In genomic region chr6:157822221-157823000, GRCh38 we compare ENCODE assay signal across 8 cellular contexts. TPM values are rescaled to one million over a fixed set of nuclear protein-coding genes. Genes with fewer than 3 reads are reported as not detected.
A peak's percentile ranks its signal among the peaks of the same experiment; 100 is the strongest.
DNase-seq lines count a peak whose midpoint lies in the region; ATAC-seq and TF ChIP-seq lines count a peak whose summit lies in the region.

No MANE protein-coding gene starts in this region.

- no peaks in the 10 kb centered on the region for H3K9me2 ChIP-seq in neural cell (ENCODE audit: insufficient read depth, low read length)

- no peaks in the 10 kb centered on the region for H4K20me1 ChIP-seq in neural cell (ENCODE audit: insufficient read depth)

- peaks cover 12% of the 10 kb centered on the region for H3K79me2 ChIP-seq in neural cell (replicated peaks; ENCODE audit: insufficient read depth, low read length)

- no peaks in the 10 kb centered on the region for H3K9me3 ChIP-seq in neural cell (ENCODE audit: low read length)

- H3K4me3 ChIP-seq in neural cell (ENCODE audit: low read length) = peak overlapping the region; percentile 63

- H3K4me1 Mint-ChIP-seq in HFFc6 (ENCODE audit: low read depth) = peaks cover 39% of the 10 kb centered on the region

- ATAC-seq in esophagus mucosa = peak; percentile 35

- peak overlapping the region; percentile 77 for H3K4me3 Mint-ChIP-seq in HFFc6

- no peak overlapping the region for H3K27ac ChIP-seq in neural cell (ENCODE audit: low read length)

- no peak for TF ChIP-seq EP300 in neural cell (conservative IDR thresholded peaks at IDR 0.05; ENCODE audit: poor library complexity, severe bottlenecking)

- no peaks in the 10 kb centered on the region for H3K27me3 ChIP-seq in neural cell (ENCODE audit: insufficient read depth, low read depth, low read length)

- no peaks in the 10 kb centered on the region for H3K36me3 ChIP-seq in neural cell (ENCODE audit: insufficient read depth, low read length)

- peak overlapping the region; percentile 91 for H3K27ac Mint-ChIP-seq in HFFc6

- peaks cover 5% of the 10 kb centered on the region; the same call in 1 of the 2 replicates for H3K27me3 Mint-ChIP-seq in HFFc6 (ENCODE audit: insufficient read depth)

- H3K36me3 Mint-ChIP-seq in HFFc6 (ENCODE audit: low read depth) = peaks cover 16% of the 10 kb centered on the region

- no peak overlapping the region for H3K4me2 ChIP-seq in neural cell (ENCODE audit: low read length)

- H3F3A ChIP-seq in neural cell (ENCODE audit: insufficient read depth, low read length, poor library complexity, severe bottlenecking) = peaks cover 5% of the 10 kb centered on the region

- no peak overlapping the region for H2AFZ ChIP-seq in neural cell (ENCODE audit: low read depth, low read length)

- peak in 8 of 14 donors; percentile 33 to 77 (median 56) for DNase-seq in C1 segment of cervical spinal cord (lab: John Stamatoyannopoulos, UW)
- no peak for DNase-seq in HFFc6
- DNase-seq in activated CD4-positive, alpha-beta T cell treated with anti-CD3 and anti-CD28 coated beads, Interleukin-2, amount 50 U/mL, for 1 hour = peak; percentile 38
- DNase-seq in ureter (ENCODE audit: low spot score) = no peak
- no peak for DNase-seq in NCI-H1105 treated with DMSO at 0.1 percent for 48 hours (lab: John Stamatoyannopoulos, UW)
- DNase-seq in SW480 (ENCODE audit: low spot score) = no peak

- no peaks in the 10 kb centered on the region for H3K9me3 Mint-ChIP-seq in HFFc6

- H3K9ac ChIP-seq in neural cell (ENCODE audit: low read length) = peak overlapping the region; percentile 65

- TF ChIP-seq CTCF in HFFc6 (IDR thresholded peaks at IDR 0.05) = no peak
- no peak for TF ChIP-seq CTCF in neural cell (IDR thresholded peaks at IDR 0.05; ENCODE audit: poor library complexity, severe bottlenecking)

- TF ChIP-seq RAD21 in neural cell (conservative IDR thresholded peaks at IDR 0.05) = no peak

TF ChIP-seq in neural cell, 6 proteins besides CTCF, POLR2A, EP300 and RAD21:
- TF ChIP-seq TAF1 (IDR thresholded peaks at IDR 0.05; ENCODE audit: low read depth) (no peak), MXI1 (conservative IDR thresholded peaks at IDR 0.05; ENCODE audit: poor library complexity, severe bottlenecking) (no peak), POLR2AphosphoS5 (IDR thresholded peaks at IDR 0.05) (no peak), EZH2 (IDR thresholded peaks at IDR 0.05; ENCODE audit: borderline replicate concordance, insufficient read depth, low read length, poor library complexity, severe bottlenecking) (no peak), SMC3 (conservative IDR thresholded peaks at IDR 0.05; ENCODE audit: poor library complexity) (no peak), REST (IDR thresholded peaks at IDR 0.05; ENCODE audit: borderline replicate concordance) (no peak)
TF ChIP-seq in neural cell: peak in this region for 0.

RNA-seq across cellular contexts. Expression of gene SNX9, which starts 0.6 kb away (rescaled TPM):
- 10 to 100 TPM; 37.2 to 46.6 (median 40.9) TPM for total RNA-seq in HFFc6 (2021; fragmentation: NEBNext Ultra II Directional; extraction: Animal tissue kit (Norgen Biotek cat#: 25700))
- total RNA-seq in esophagus mucosa (19.3 TPM), ureter (45.8 TPM)
- 7.0 and 8.9 TPM in 2 replicates for polyA plus RNA-seq in neural cell
- polyA minus RNA-seq in neural cell = 15.3 and 17.8 TPM in 2 replicates

Comparison
In these comparisons a context has a peak if more than half of its experiments do, and no peak if none do; other contexts are left out.
1. DNase-seq: peak in C1 segment of cervical spinal cord (8 of 14) and activated CD4-positive, alpha-beta T cell treated with anti-CD3 and anti-CD28 coated beads, Interleukin-2, amount 50 U/mL, for 1 hour (single experiment); none in HFFc6 (single experiment), ureter (single experiment), NCI-H1105 treated with DMSO at 0.1 percent for 48 hours (single experiment) and SW480 (single experiment).